30 cellular contexts compared by ENCODE assay signal in the genomic region with DNA sequence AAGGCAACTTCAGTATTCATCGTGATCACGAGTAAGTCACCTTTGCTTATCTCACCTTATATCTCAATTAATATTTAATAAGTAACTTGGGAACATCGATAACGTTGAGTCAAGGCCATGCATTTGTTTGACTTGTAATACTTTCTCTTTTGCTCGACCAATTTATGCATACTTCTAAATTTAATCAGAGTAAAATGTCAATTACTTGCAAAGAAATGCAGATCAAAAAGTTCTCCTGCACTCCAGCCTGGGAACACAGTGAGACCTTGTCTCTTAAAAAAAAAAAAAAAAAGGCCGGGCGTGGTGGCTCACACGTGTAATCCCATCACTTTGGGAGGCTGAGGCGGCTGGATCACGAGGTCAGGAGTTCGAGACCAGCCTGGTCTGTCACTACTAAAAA.
"Had no signal": no experiment of that assay in that cellular context is flagged by ENCODE, and none has a peak within 500 bp of the region (broad histone marks: within the 10 kb centered on the region; RNA-seq: fewer than 3 reads in every experiment).

No MANE protein-coding gene starts in this region.

- H3K27me3 Mint-ChIP-seq: naive B cell; stimulated activated naive CD8-positive, alpha-beta T cell treated with anti-CD3 and anti-CD28 coated beads, Interleukin-15, amount 100 ng/mL, for 72 hours; type B pancreatic cell had no signal

- H3K27ac ChIP-seq: colonic mucosa, epithelial cell of prostate, gastrocnemius medialis, left lung, neutrophil, prostate gland, thyroid gland had no signal

- H3K9me3 ChIP-seq: colonic mucosa, gastrocnemius medialis, left lung, mucosa of descending colon, neutrophil, prostate gland, thyroid gland had no signal

- ATAC-seq: esophagus mucosa; gastrocnemius medialis; left cardiac atrium; mucosa of descending colon; natural killer cell treated with Interleukin-12 subunit alpha and Interleukin-12 subunit beta and Interleukin-15 and Interleukin-18, amount 100 ng/mL, for 72 hours; right cardiac atrium; stimulated activated naive CD8-positive, alpha-beta T cell treated with anti-CD3 and anti-CD28 coated beads, Interleukin-15, amount 100 ng/mL, for 72 hours had no signal

- H3K4me2 ChIP-seq: smooth muscle cell had no signal

- DNase-seq: colonic mucosa; effector CD8-positive, alpha-beta T cell; endodermal cell; foreskin fibroblast; gastrocnemius medialis; head of caudate nucleus; kidney; left cardiac atrium; mesenchymal stem cell; mucosa of descending colon; naive B cell; right cardiac atrium; stimulated activated CD4-positive, alpha-beta T cell treated with anti-CD3 and anti-CD28 coated beads, Interleukin-12 subunit alpha, Interleukin-12 subunit beta, amount 100 ng/mL, for 4 hours; stimulated activated CD4-positive, alpha-beta T cell treated with anti-CD3 and anti-CD28 coated beads, Interleukin-1b, Interleukin-23, amount 100 ng/mL, for 48 hours; stimulated activated CD4-positive, alpha-beta T cell treated with anti-CD3 and anti-CD28 coated beads, Interleukin-4, amount 100 ng/mL, for 1 hour; stimulated activated CD8-positive, alpha-beta memory T cell treated with anti-CD3 and anti-CD28 coated beads, Interleukin-4, amount 100 ng/mL, for 48 hours; stimulated activated naive CD4-positive, alpha-beta T cell; stimulated activated naive CD8-positive, alpha-beta T cell treated with anti-CD3 and anti-CD28 coated beads, Interleukin-15, amount 100 ng/mL, for 72 hours; thyroid gland had no signal

- H3K36me3 ChIP-seq: colonic mucosa, gastrocnemius medialis, left lung, neutrophil, prostate gland, thyroid gland had no signal

- H3K27ac Mint-ChIP-seq: dendritic cell treated with granulocyte-macrophage colony-stimulating factor and Interleukin-4, amounts not matched to agents 40 ng/mL and 50 ng/mL, for 4 days; endodermal cell; mesothelial cell of epicardium; natural killer cell treated with Interleukin-12 subunit alpha and Interleukin-12 subunit beta and Interleukin-15 and Interleukin-18, amount 100 ng/mL, for 72 hours; stimulated activated naive CD8-positive, alpha-beta T cell treated with anti-CD3 and anti-CD28 coated beads, Interleukin-15, amount 100 ng/mL, for 72 hours had no signal

- FAIRE-seq: kidney had no signal

- H3K9me3 Mint-ChIP-seq: dendritic cell treated with granulocyte-macrophage colony-stimulating factor and Interleukin-4, amounts not matched to agents 40 ng/mL and 50 ng/mL, for 4 days; endodermal cell; mesothelial cell of epicardium; naive B cell; natural killer cell treated with Interleukin-12 subunit alpha and Interleukin-12 subunit beta and Interleukin-15 and Interleukin-18, amount 100 ng/mL, for 72 hours; neural crest cell; stimulated activated naive CD8-positive, alpha-beta T cell treated with anti-CD3 and anti-CD28 coated beads, Interleukin-15, amount 100 ng/mL, for 72 hours; type B pancreatic cell had no signal

- H3K4me3 ChIP-seq: colonic mucosa, gastrocnemius medialis, left lung, mucosa of descending colon, prostate gland, smooth muscle cell, thyroid gland had no signal

- H3K4me1 Mint-ChIP-seq: stimulated activated naive CD8-positive, alpha-beta T cell treated with anti-CD3 and anti-CD28 coated beads, Interleukin-15, amount 100 ng/mL, for 72 hours had no signal

- H3K4me3 Mint-ChIP-seq: dendritic cell treated with granulocyte-macrophage colony-stimulating factor and Interleukin-4, amounts not matched to agents 40 ng/mL and 50 ng/mL, for 4 days; endodermal cell; mesothelial cell of epicardium; natural killer cell treated with Interleukin-12 subunit alpha and Interleukin-12 subunit beta and Interleukin-15 and Interleukin-18, amount 100 ng/mL, for 72 hours; neural crest cell; stimulated activated naive CD8-positive, alpha-beta T cell treated with anti-CD3 and anti-CD28 coated beads, Interleukin-15, amount 100 ng/mL, for 72 hours had no signal

- H3K36me3 Mint-ChIP-seq: mesothelial cell of epicardium; naive B cell; natural killer cell treated with Interleukin-12 subunit alpha and Interleukin-12 subunit beta and Interleukin-15 and Interleukin-18, amount 100 ng/mL, for 72 hours; type B pancreatic cell had no signal

- H3K4me1 ChIP-seq: colonic mucosa, gastrocnemius medialis, prostate gland, thyroid gland had no signal

- H3K27me3 ChIP-seq: colonic mucosa, gastrocnemius medialis, thyroid gland had no signal
